Comparison of ENCODE assay signal across 14 cellular contexts in the genomic region with DNA sequence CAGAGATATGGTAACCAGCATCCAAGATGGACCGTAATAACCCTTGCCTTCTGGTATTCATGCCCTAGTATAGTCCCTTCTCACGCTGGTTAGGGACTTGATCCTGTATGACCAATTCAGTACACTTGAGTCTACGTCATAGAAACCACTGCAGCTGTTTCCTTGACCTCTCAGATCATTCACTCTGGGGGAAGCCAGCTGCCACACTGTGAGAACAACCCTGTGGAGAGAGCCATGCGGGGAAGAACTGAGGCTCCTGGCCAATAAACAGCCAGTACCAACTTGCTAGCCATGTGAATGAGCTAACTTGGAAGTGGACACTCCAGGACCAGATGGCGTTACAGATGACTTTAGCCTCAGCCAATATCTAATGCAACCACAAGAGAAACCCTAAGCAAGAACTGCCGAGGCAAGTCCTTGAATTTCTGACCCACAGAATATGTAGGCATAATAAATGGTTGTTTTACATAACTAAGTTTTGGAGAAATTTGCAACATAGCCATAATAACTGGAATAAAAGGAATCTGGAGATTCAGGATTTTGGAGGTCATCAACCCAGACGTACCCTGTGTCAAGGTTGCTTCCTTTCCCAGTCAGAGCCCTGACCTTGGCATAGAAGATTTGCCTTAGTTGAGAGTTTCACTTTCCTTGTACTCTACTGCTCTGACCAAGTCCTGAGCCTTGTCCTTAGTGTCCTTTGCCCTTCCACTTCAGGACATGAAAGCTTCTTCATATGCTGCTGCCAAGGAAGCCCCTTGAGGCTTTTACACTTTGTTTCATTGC.
A peak's percentile ranks its signal among the peaks of the same experiment; 100 is the strongest.
DNase-seq lines count a peak whose midpoint lies in the region; ATAC-seq and TF ChIP-seq lines count a peak whose summit lies in the region.
"Had no signal": no experiment of that assay in that cellular context is flagged by ENCODE, and none has a peak within 500 bp of the region (broad histone marks: within the 10 kb centered on the region; RNA-seq: fewer than 3 reads in every experiment).

No MANE protein-coding gene starts in this region.

- H3K4me1 ChIP-seq in Karpas-422 (ENCODE audit: low read length) = no peaks in the 10 kb centered on the region
- H3K4me1 ChIP-seq: breast epithelium had no signal

- no peaks in the 10 kb centered on the region for H3K79me2 ChIP-seq in Karpas-422 (ENCODE audit: low read length)

- H3K4me2 ChIP-seq in Karpas-422 (ENCODE audit: low read depth, low read length, poor library complexity, severe bottlenecking) = no peak overlapping the region
- H3K4me2 ChIP-seq: smooth muscle cell had no signal

- no peak for ATAC-seq in HG02623 (IDR thresholded peaks at IDR 0.05; ENCODE audit: unreplicated experiment)

- no peaks in the 10 kb centered on the region for H3K36me3 ChIP-seq in Karpas-422 (ENCODE audit: insufficient read depth, low read length)
- H3K36me3 ChIP-seq: breast epithelium, MG63 had no signal

- H2AFZ ChIP-seq in Karpas-422 (ENCODE audit: low read length) = no peak overlapping the region

- H3K27me3 ChIP-seq in Karpas-422 (ENCODE audit: low read length) = no peaks in the 10 kb centered on the region
- H3K27me3 ChIP-seq: MG63 had no signal

- no peak overlapping the region for H3K9ac ChIP-seq in Karpas-422 (ENCODE audit: low read length)

- H4K20me1 ChIP-seq in Karpas-422 (ENCODE audit: insufficient read depth, low read depth, low read length) = no peaks in the 10 kb centered on the region

- no peaks in the 10 kb centered on the region for H3K9me3 ChIP-seq in Karpas-422 (ENCODE audit: low read length)
- H3K9me3 ChIP-seq: breast epithelium, MG63 had no signal

- H3K4me3 ChIP-seq in fibroblast of villous mesenchyme (ENCODE audit: low read depth, low read length) (no peak overlapping the region), Karpas-422 (ENCODE audit: low read length) (no peak overlapping the region)
- H3K4me3 ChIP-seq: breast epithelium, MG63, smooth muscle cell had no signal

- H3K9me2 ChIP-seq in Karpas-422 (replicated peaks; ENCODE audit: insufficient read depth, low read length) = no peaks in the 10 kb centered on the region

- TF ChIP-seq CTCF in GM20000 (IDR thresholded peaks at IDR 0.05; ENCODE audit: extremely low read depth, missing control alignments) = no peak
- TF ChIP-seq CTCF in fibroblast of villous mesenchyme (IDR thresholded peaks at IDR 0.05; ENCODE audit: insufficient read depth, low read depth, low read length) = no peak

- no peak overlapping the region for H3K27ac ChIP-seq in Karpas-422 (ENCODE audit: low read length)
- H3K27ac ChIP-seq: breast epithelium had no signal

- DNase-seq in DMS 273 (lab: John Stamatoyannopoulos, UW; ENCODE audit: unreplicated experiment) = peak; percentile 68
- peak; percentile 5 for DNase-seq in GM20000 (ENCODE audit: low spot score)
- DNase-seq in SHP77 (lab: John Stamatoyannopoulos, UW) = peak; percentile 71 to 73
- peak; percentile 64 for DNase-seq in fibroblast of villous mesenchyme (ENCODE audit: low read depth)
- DNase-seq in KG1 (lab: John Stamatoyannopoulos, UW) = no peak
- DNase-seq in Karpas-422 = no peak
- DNase-seq in NCI-H2081 (lab: John Stamatoyannopoulos, UW) = no peak
- DNase-seq: ACHN; activated naive CD4-positive, alpha-beta T cell; islet precursor cell; MG63 had no signal

Comparison
In these comparisons a context has a peak if more than half of its experiments do, and no peak if none do; other contexts are left out.
1. DNase-seq: peak in DMS 273 (single experiment), GM20000 (single experiment), SHP77 (2 of 2) and fibroblast of villous mesenchyme (single experiment); none in KG1 (single experiment), Karpas-422 (single experiment) and NCI-H2081 (0 of 2).